ENCODE assay signal across 1 cellular context in genomic region chr5:150557507-150557872, GRCh38.
TF ChIP-seq lines count a peak whose summit lies in the region.

No MANE protein-coding gene starts in this region.

TF ChIP-seq in GM12878, 131 proteins besides CTCF, POLR2A, EP300 and RAD21:
- TF ChIP-seq, protein P1, sequence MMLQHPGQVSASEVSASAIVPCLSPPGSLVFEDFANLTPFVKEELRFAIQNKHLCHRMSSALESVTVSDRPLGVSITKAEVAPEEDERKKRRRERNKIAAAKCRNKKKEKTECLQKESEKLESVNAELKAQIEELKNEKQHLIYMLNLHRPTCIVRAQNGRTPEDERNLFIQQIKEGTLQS (IDR thresholded peaks at IDR 0.05; ENCODE audit: borderline replicate concordance, extremely low read depth, low read depth, low read length): no peak
- TF ChIP-seq, protein P2, sequence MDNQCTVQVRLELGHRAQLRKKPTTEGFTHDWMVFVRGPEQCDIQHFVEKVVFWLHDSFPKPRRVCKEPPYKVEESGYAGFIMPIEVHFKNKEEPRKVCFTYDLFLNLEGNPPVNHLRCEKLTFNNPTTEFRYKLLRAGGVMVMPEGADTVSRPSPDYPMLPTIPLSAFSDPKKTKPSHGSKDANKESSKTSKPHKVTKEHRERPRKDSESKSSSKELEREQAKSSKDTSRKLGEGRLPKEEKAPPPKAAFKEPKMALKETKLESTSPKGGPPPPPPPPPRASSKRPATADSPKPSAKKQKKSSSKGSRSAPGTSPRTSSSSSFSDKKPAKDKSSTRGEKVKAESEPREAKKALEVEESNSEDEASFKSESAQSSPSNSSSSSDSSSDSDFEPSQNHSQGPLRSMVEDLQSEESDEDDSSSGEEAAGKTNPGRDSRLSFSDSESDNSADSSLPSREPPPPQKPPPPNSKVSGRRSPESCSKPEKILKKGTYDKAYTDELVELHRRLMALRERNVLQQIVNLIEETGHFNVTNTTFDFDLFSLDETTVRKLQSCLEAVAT (IDR thresholded peaks at IDR 0.05): no peak
- TF ChIP-seq IKZF1 (conservative IDR thresholded peaks at IDR 0.05): no peak
- TF ChIP-seq, protein P3, sequence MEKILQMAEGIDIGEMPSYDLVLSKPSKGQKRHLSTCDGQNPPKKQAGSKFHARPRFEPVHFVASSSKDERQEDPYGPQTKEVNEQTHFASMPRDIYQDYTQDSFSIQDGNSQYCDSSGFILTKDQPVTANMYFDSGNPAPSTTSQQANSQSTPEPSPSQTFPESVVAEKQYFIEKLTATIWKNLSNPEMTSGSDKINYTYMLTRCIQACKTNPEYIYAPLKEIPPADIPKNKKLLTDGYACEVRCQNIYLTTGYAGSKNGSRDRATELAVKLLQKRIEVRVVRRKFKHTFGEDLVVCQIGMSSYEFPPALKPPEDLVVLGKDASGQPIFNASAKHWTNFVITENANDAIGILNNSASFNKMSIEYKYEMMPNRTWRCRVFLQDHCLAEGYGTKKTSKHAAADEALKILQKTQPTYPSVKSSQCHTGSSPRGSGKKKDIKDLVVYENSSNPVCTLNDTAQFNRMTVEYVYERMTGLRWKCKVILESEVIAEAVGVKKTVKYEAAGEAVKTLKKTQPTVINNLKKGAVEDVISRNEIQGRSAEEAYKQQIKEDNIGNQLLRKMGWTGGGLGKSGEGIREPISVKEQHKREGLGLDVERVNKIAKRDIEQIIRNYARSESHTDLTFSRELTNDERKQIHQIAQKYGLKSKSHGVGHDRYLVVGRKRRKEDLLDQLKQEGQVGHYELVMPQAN (conservative IDR thresholded peaks at IDR 0.05): no peak
- TF ChIP-seq MTA3 (IDR thresholded peaks at IDR 0.05; ENCODE audit: borderline replicate concordance, low read length): 0 out of 2 replicates have a peak, but pooled peaks have one; percentile 59
- no peak for TF ChIP-seq SMAD1 (IDR thresholded peaks at IDR 0.05; ENCODE audit: low read depth, partially characterized antibody)
- no peak for TF ChIP-seq HCFC1 (IDR thresholded peaks at IDR 0.05; ENCODE audit: low read length)
